8 cellular contexts compared by ENCODE assay signal in genomic region chr6:78868124-78868523, GRCh38. TPM values are rescaled to one million over a fixed set of nuclear protein-coding genes. Genes with fewer than 3 reads are reported as not detected.
DNase-seq lines count a peak whose midpoint lies in the region; ATAC-seq and TF ChIP-seq lines count a peak whose summit lies in the region.

No MANE protein-coding gene starts in this region.

- H4K20me1 ChIP-seq in OCI-LY7 (ENCODE audit: insufficient read depth, low read length) = no peaks in the 10 kb centered on the region

- CTCF ChIA-PET in OCI-LY7 (lab: Charles Lee; ENCODE audit: unreplicated experiment) = no interaction called here

- H2AFZ ChIP-seq in OCI-LY7 (ENCODE audit: low read length) (peak overlapping the region; percentile 98), parathyroid adenoma (peak overlapping the region; percentile 98)

- peak overlapping the region; percentile 98 for H3K4me3 Mint-ChIP-seq in endothelial cell (ENCODE audit: unreplicated experiment)

- peak; percentile 5; the same call in 1 of the 2 replicates for TF ChIP-seq CTCF in OCI-LY7 (conservative IDR thresholded peaks at IDR 0.05; ENCODE audit: low read length)
- TF ChIP-seq CTCF in endothelial cell (IDR thresholded peaks at IDR 0.05; ENCODE audit: unreplicated experiment) = no peak
- TF ChIP-seq CTCF in parathyroid adenoma (IDR thresholded peaks at IDR 0.05) = no peak

- H3K27ac ChIP-seq in OCI-LY7 (ENCODE audit: low read depth, low read length, poor library complexity, severe bottlenecking) (peak overlapping the region; percentile 93), parathyroid adenoma (peak overlapping the region; percentile 81)

- H3K9me3 Mint-ChIP-seq in endothelial cell (ENCODE audit: unreplicated experiment) = no peaks in the 10 kb centered on the region

- ATAC-seq in GM19395 (IDR thresholded peaks at IDR 0.05; ENCODE audit: unreplicated experiment) (no peak), GM21529 (IDR thresholded peaks at IDR 0.05; ENCODE audit: unreplicated experiment) (no peak)

- H3K9ac ChIP-seq in ES-I3 (ENCODE audit: low read depth, low read length) = peak overlapping the region; percentile 90
- no peak overlapping the region for H3K9ac ChIP-seq in parathyroid adenoma

- peak; percentile 38 for DNase-seq in OCI-LY7 (ENCODE audit: low spot score)
- no peak for DNase-seq in endothelial cell (ENCODE audit: low spot score)
- no peak for DNase-seq in foreskin melanocyte
- DNase-seq in DMS153 (lab: John Stamatoyannopoulos, UW) = no peak

- TSS peak; percentile 84 for BruUV-seq in OCI-LY7 (replicated peaks; lab: Mats Ljungman, UMichigan)

- H3K79me2 ChIP-seq in OCI-LY7 (ENCODE audit: insufficient read depth, low read depth, low read length) (peaks cover 28% of the 10 kb centered on the region; the same call in 1 of the 2 replicates), parathyroid adenoma (peaks cover 7% of the 10 kb centered on the region)

- peak overlapping the region; percentile 92 for H3K27ac Mint-ChIP-seq in endothelial cell (ENCODE audit: unreplicated experiment)

- H3K27me3 ChIP-seq in parathyroid adenoma (ENCODE audit: control insufficient read depth, insufficient read depth, low read length) = no peaks in the 10 kb centered on the region

- no peaks in the 10 kb centered on the region for H3K9me2 ChIP-seq in OCI-LY7 (ENCODE audit: insufficient read depth, low read length)

- peak overlapping the region; percentile 76 for H3K4me2 ChIP-seq in OCI-LY7 (ENCODE audit: low read length)
- H3K4me2 ChIP-seq in parathyroid adenoma (ENCODE audit: low read length) = peak overlapping the region; percentile 79

- H3K36me3 Mint-ChIP-seq in endothelial cell (ENCODE audit: low read depth, unreplicated experiment) = no peaks in the 10 kb centered on the region

- peaks cover 12% of the 10 kb centered on the region for H3K4me1 Mint-ChIP-seq in endothelial cell (ENCODE audit: unreplicated experiment)

- no peaks in the 10 kb centered on the region for H3K4me1 ChIP-seq in ES-I3 (ENCODE audit: insufficient read depth, low read length)
- peaks cover 13% of the 10 kb centered on the region for H3K4me1 ChIP-seq in OCI-LY7 (ENCODE audit: insufficient read depth, low read length, poor library complexity, severe bottlenecking)
- no peaks in the 10 kb centered on the region for H3K4me1 ChIP-seq in parathyroid adenoma

- no peaks in the 10 kb centered on the region for H3K9me3 ChIP-seq in ES-I3 (ENCODE audit: control insufficient read depth, insufficient read depth, low read length)
- H3K9me3 ChIP-seq in OCI-LY7 (ENCODE audit: low read length) = no peaks in the 10 kb centered on the region
- H3K9me3 ChIP-seq in parathyroid adenoma (ENCODE audit: control insufficient read depth, low read length) = no peaks in the 10 kb centered on the region

- H3K36me3 ChIP-seq in ES-I3 (ENCODE audit: insufficient read depth, low read length) = no peaks in the 10 kb centered on the region
- H3K36me3 ChIP-seq in OCI-LY7 (ENCODE audit: insufficient read depth, low read length) = peaks cover 15% of the 10 kb centered on the region
- H3K36me3 ChIP-seq in parathyroid adenoma (ENCODE audit: control insufficient read depth, insufficient read depth, low read length) = no peaks in the 10 kb centered on the region

- H3K27me3 Mint-ChIP-seq in endothelial cell (ENCODE audit: unreplicated experiment) = peaks cover 2% of the 10 kb centered on the region

- intact Hi-C loops in OCI-LY7 (cut with micrococcal nuclease; ENCODE audit: unreplicated experiment) = loop anchor here (5.0 kb wide), 1 partner anchor 669 kb away; the partner anchor contains the start of gene LCA5

- H3K4me3 ChIP-seq in OCI-LY7 (ENCODE audit: low read depth, low read length, poor library complexity, severe bottlenecking) = peak overlapping the region; percentile 88
- peak overlapping the region; percentile 94 for H3K4me3 ChIP-seq in parathyroid adenoma (ENCODE audit: low read depth, low read length)

- POLR2A ChIA-PET in OCI-LY7 (lab: Charles Lee) = no interaction called here

RNA-seq across cellular contexts. Expression of gene IRAK1BP1, which starts 0.8 kb away (rescaled TPM):
- total RNA-seq in OCI-LY7 (2014; rRNA removed; shearing (Covaris generic)) = 5.9 and 7.6 TPM in 2 replicates
- total RNA-seq in OCI-LY7 (2022) (8.1 and 9.4 TPM in 2 replicates), endothelial cell (ENCODE audit: unreplicated experiment) (5.2 TPM)
